Comparison of ENCODE assay signal across 8 cellular contexts in genomic region chr1:20640183-20640597, GRCh38. TPM values are rescaled to one million over a fixed set of nuclear protein-coding genes. Genes with fewer than 3 reads are reported as not detected.
DNase-seq lines count a peak whose midpoint lies in the region; ATAC-seq and TF ChIP-seq lines count a peak whose summit lies in the region.

No MANE protein-coding gene starts in this region.

- H3K4me1 ChIP-seq in RWPE2 (ENCODE audit: insufficient read depth, poor library complexity, severe bottlenecking): no peaks in the 10 kb centered on the region

- H3K9me3 ChIP-seq in RWPE2 (ENCODE audit: severe bottlenecking): no peaks in the 10 kb centered on the region

- peak; percentile 36 for DNase-seq in DMS114 treated with DMSO at 0.1 percent for 48 hours (lab: John Stamatoyannopoulos, UW; ENCODE audit: unreplicated experiment)
- peak; percentile 48 for DNase-seq in HT1080 (ENCODE audit: low read depth)
- DNase-seq in RWPE2 (ENCODE audit: low spot score): no peak
- DNase-seq in activated gamma-delta T cell treated with anti-CD3 and anti-CD28 coated beads, Interleukin-2, amount 50 U/mL, for 16 hours (ENCODE audit: low read depth): peak; percentile 39
- peak; percentile 37 for DNase-seq in glomerular endothelial cell (ENCODE audit: extremely low read depth, low read depth, low spot score)
- peak; percentile 33 for DNase-seq in renal cortical epithelial cell (ENCODE audit: low read depth)

- H3K27me3 ChIP-seq in RWPE2 (ENCODE audit: insufficient read depth, poor library complexity, severe bottlenecking): no peaks in the 10 kb centered on the region

- no peak overlapping the region for H3K4me3 ChIP-seq in RWPE2 (ENCODE audit: severe bottlenecking)

- ATAC-seq in RWPE2 (ENCODE audit: low read depth): peak; percentile 60; the same call in 2 of the 3 replicates
- ATAC-seq in GM18511 (IDR thresholded peaks at IDR 0.05; ENCODE audit: unreplicated experiment): no peak
- no peak for ATAC-seq in HG03280 (IDR thresholded peaks at IDR 0.05; ENCODE audit: unreplicated experiment)

- TF ChIP-seq CTCF in RWPE2 (IDR thresholded peaks at IDR 0.05; ENCODE audit: poor library complexity, severe bottlenecking): peak; percentile 88

- H3K27ac ChIP-seq in RWPE2 (ENCODE audit: poor library complexity, severe bottlenecking): no peak overlapping the region

- peaks cover 8% of the 10 kb centered on the region; the same call in 1 of the 2 replicates for H3K36me3 ChIP-seq in RWPE2 (ENCODE audit: low read depth)

RNA-seq across cellular contexts. Expression of gene PINK1, which starts 6.9 kb away (rescaled TPM):
- total RNA-seq in HT1080 (2014; rRNA removed; shearing (Covaris generic)): 44.6 and 45.2 TPM in 2 replicates
- 41.3 and 41.7 TPM in 2 replicates for polyA plus RNA-seq in HT1080 (2015; cell fraction: cytosol; rRNA removed)
- polyA plus RNA-seq in HT1080 (2015; cell fraction: nucleus; rRNA removed): 25.8 and 28.9 TPM in 2 replicates
- total RNA-seq in glomerular endothelial cell (56.0 and 57.2 TPM in 2 replicates), renal cortical epithelial cell (93.9 and 104 TPM in 2 replicates)

RNA-seq across cellular contexts. Expression of gene DDOST, which starts 21.0 kb away (rescaled TPM):
- 401 and 438 TPM in 2 replicates for total RNA-seq in HT1080 (2014; rRNA removed; shearing (Covaris generic))
- polyA plus RNA-seq in HT1080 (2015; cell fraction: cytosol; rRNA removed): 474 and 524 TPM in 2 replicates
- polyA plus RNA-seq in HT1080 (2015; cell fraction: nucleus; rRNA removed): 508 and 566 TPM in 2 replicates
- 344 and 417 TPM in 2 replicates for total RNA-seq in glomerular endothelial cell
- total RNA-seq in renal cortical epithelial cell: 182 and 297 TPM in 2 replicates

RNA-seq across cellular contexts. Expression of gene CDA, which starts 51.3 kb away (rescaled TPM):
- 5.8 and 15.0 TPM in 2 replicates for total RNA-seq in HT1080 (2014; rRNA removed; shearing (Covaris generic))
- 43.8 and 44.4 TPM in 2 replicates for polyA plus RNA-seq in HT1080 (2015; cell fraction: cytosol; rRNA removed)
- polyA plus RNA-seq in HT1080 (2015; cell fraction: nucleus; rRNA removed): 11.8 and 15.4 TPM in 2 replicates
- total RNA-seq in glomerular endothelial cell (0.92 and 3.4 TPM in 2 replicates), renal cortical epithelial cell (4.6 and 13.0 TPM in 2 replicates)
